13 cellular contexts compared by ENCODE assay signal in genomic region chr2:236607471-236608307, GRCh38. TPM values are rescaled to one million over a fixed set of nuclear protein-coding genes. Genes with fewer than 3 reads are reported as not detected.
DNase-seq lines count a peak whose midpoint lies in the region; ATAC-seq and TF ChIP-seq lines count a peak whose summit lies in the region.
"Had no signal": no experiment of that assay in that cellular context is flagged by ENCODE, and none has a peak within 500 bp of the region (broad histone marks: within the 10 kb centered on the region; RNA-seq: fewer than 3 reads in every experiment).

No MANE protein-coding gene starts in this region.

- CTCF ChIA-PET in OCI-LY7 (lab: Charles Lee; ENCODE audit: unreplicated experiment): no interaction called here

- POLR2A ChIA-PET in OCI-LY7 (lab: Charles Lee): interaction anchor here (0.6 kb wide), 1 partner anchor 412 kb away, joined by 3 read pairs; no protein-coding TSS in a partner anchor

- no peaks in the 10 kb centered on the region for H3K36me3 ChIP-seq in OCI-LY7 (ENCODE audit: insufficient read depth, low read length)
- H3K36me3 ChIP-seq: neutrophil had no signal

- TF ChIP-seq CTCF in OCI-LY7 (conservative IDR thresholded peaks at IDR 0.05; ENCODE audit: low read length) (peak; percentile 47), fibroblast of the aortic adventitia (IDR thresholded peaks at IDR 0.05; ENCODE audit: insufficient read depth, low read length) (peak; percentile 8)

- no peaks in the 10 kb centered on the region for H3K79me2 ChIP-seq in OCI-LY7 (ENCODE audit: insufficient read depth, low read depth, low read length)

- intact Hi-C loops in OCI-LY7 (cut with micrococcal nuclease; ENCODE audit: unreplicated experiment): no loop called here

- ATAC-seq in GM19035 (IDR thresholded peaks at IDR 0.05; ENCODE audit: unreplicated experiment): no peak

- DNase-seq in NCI-H2029 (lab: John Stamatoyannopoulos, UW) (peak; percentile 37), NCI-H2029 treated with DMSO at 0.1 percent for 48 hours (lab: John Stamatoyannopoulos, UW) (no peak), OCI-LY7 (ENCODE audit: low spot score) (peak; percentile 20), fibroblast of the aortic adventitia (ENCODE audit: low read depth) (peak; percentile 61), smooth muscle cell of the brain vasculature (ENCODE audit: low read depth, low spot score) (peak; percentile 1), GM19238 (ENCODE audit: insufficient read length, low spot score) (no peak), middle frontal gyrus (ENCODE audit: extremely low spot score, low spot score) (no peak)
- DNase-seq: activated CD4-positive, alpha-beta T cell treated with anti-CD3 and anti-CD28 coated beads for 1 hour; activated naive CD8-positive, alpha-beta T cell treated with anti-CD3 and anti-CD28 coated beads, Interleukin-2, amount 10 ng/mL, durations not matched to agents 7 days and 5 days; head of caudate nucleus; NCI-H526 had no signal

- no peaks in the 10 kb centered on the region for H3K9me2 ChIP-seq in OCI-LY7 (ENCODE audit: insufficient read depth, low read length)

- no peak overlapping the region for H2AFZ ChIP-seq in OCI-LY7 (ENCODE audit: low read length)

- no peaks in the 10 kb centered on the region for H4K20me1 ChIP-seq in OCI-LY7 (ENCODE audit: insufficient read depth, low read length)

- H3K4me3 ChIP-seq in OCI-LY7 (ENCODE audit: low read depth, low read length, poor library complexity, severe bottlenecking) (no peak overlapping the region), fibroblast of the aortic adventitia (ENCODE audit: low read depth, low read length) (no peak overlapping the region)

- no peak overlapping the region for H3K27ac ChIP-seq in OCI-LY7 (ENCODE audit: low read depth, low read length, poor library complexity, severe bottlenecking)
- H3K27ac ChIP-seq: neutrophil had no signal

- H3K9me3 ChIP-seq in OCI-LY7 (ENCODE audit: low read length): no peaks in the 10 kb centered on the region
- H3K9me3 ChIP-seq: neutrophil had no signal

- BruUV-seq in OCI-LY7 (replicated peaks; lab: Mats Ljungman, UMichigan): no TSS peak

- H3K4me1 ChIP-seq in OCI-LY7 (ENCODE audit: insufficient read depth, low read length, poor library complexity, severe bottlenecking): no peaks in the 10 kb centered on the region

- H3K4me2 ChIP-seq in OCI-LY7 (ENCODE audit: low read length): no peak overlapping the region

RNA-seq across cellular contexts. Expression of gene ACKR3, which starts 38.1 kb away (rescaled TPM):
- 1.5 and 2.1 TPM in 2 replicates for total RNA-seq in OCI-LY7 (2014; rRNA removed; shearing (Covaris generic))
- total RNA-seq in OCI-LY7 (2022): 0.33 and 0.46 TPM in 2 replicates
- total RNA-seq in fibroblast of the aortic adventitia (ENCODE audit: low replicate concordance): 0.72 and 2.0 TPM in 2 replicates

Comparison
In these comparisons a context has a peak if more than half of its experiments do, and no peak if none do; other contexts are left out.
1. DNase-seq: peak in NCI-H2029 (single experiment), OCI-LY7 (single experiment), fibroblast of the aortic adventitia (single experiment) and smooth muscle cell of the brain vasculature (single experiment); none in NCI-H2029 treated with DMSO at 0.1 percent for 48 hours (single experiment), GM19238 (single experiment) and middle frontal gyrus (single experiment).